Comparison of ENCODE assay signal across 10 cellular contexts in the genomic region with DNA sequence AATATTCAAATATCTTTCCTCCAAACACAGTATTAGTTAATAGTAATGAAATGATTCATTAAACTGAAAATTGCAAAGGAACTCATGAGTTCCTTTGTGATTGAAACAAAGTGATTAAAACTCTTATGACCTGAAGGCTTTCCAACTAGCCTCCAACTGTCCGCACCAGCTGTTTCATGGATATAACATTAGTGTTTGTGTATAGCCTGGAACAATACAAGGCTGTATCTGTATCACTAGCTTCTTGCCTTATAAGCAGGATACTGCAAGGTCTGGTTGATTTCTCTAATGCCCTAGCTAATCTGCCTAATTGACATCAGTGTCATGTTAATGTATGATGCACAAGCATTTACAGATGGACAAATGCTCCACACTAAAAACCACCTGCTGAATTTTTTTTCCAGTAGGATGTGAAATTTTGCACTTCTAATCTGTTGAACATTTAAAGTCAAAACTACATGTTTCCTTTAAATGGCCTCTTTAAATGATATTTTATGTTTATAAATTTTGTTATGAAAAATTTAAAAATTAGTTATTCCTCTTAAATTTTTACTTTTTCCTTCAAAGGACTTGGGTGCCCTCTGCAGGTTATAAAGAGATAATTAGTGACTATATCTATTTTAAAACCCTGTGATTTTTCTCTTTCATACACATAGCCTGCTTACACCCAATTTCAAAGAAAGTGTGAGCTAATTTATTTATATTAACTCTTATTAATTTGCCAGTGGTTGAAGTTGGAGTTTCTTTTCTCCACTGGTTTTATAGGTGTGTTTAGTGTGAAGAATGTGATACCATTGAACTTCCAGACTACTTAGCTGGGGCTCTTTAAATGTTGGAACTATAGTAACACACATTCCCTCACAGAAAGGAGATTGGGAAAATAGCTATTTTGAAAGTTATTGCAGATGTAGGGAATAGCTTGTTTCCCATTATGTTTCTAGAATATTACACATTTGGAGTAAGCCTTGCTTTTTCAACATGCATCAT. TPM values are rescaled to one million over a fixed set of nuclear protein-coding genes. Genes with fewer than 3 reads are reported as not detected.
DNase-seq lines count a peak whose midpoint lies in the region; FAIRE-seq and TF ChIP-seq lines count a peak whose summit lies in the region.
"Had no signal": no experiment of that assay in that cellular context is flagged by ENCODE, and none has a peak within 500 bp of the region (broad histone marks: within the 10 kb centered on the region; RNA-seq: fewer than 3 reads in every experiment).

No MANE protein-coding gene starts in this region.

- H3K36me3 Mint-ChIP-seq in neural progenitor cell (no peaks in the 10 kb centered on the region), Caco-2 (ENCODE audit: insufficient read depth, unreplicated experiment) (peaks cover 5% of the 10 kb centered on the region)

- intact Hi-C loops in Caco-2 (cut with micrococcal nuclease; ENCODE audit: unreplicated experiment), result loop anchor here (1.0 to 10.0 kb wide), 4 partner anchors 77 to 803 kb away; no protein-coding TSS in a partner anchor

- H3K27me3 Mint-ChIP-seq in neural progenitor cell (ENCODE audit: insufficient read depth, low read depth), result no peaks in the 10 kb centered on the region
- H3K27me3 Mint-ChIP-seq in Caco-2 (ENCODE audit: insufficient read depth, unreplicated experiment), result no peaks in the 10 kb centered on the region

- H3K27me3 ChIP-seq in neural progenitor cell, result no peaks in the 10 kb centered on the region
- H3K27me3 ChIP-seq in Caco-2 (replicated peaks; ENCODE audit: control insufficient read depth, insufficient read depth, low read length), result no peaks in the 10 kb centered on the region
- H3K27me3 ChIP-seq: vagina had no signal

- H3K79me2 ChIP-seq in neural progenitor cell (ENCODE audit: low read depth), result no peaks in the 10 kb centered on the region

- H3K27ac Mint-ChIP-seq in neural progenitor cell, result peak overlapping the region; percentile 97
- H3K27ac Mint-ChIP-seq in Caco-2 (ENCODE audit: unreplicated experiment), result no peak overlapping the region

- peaks cover 61% of the 10 kb centered on the region for H3K4me1 Mint-ChIP-seq in neural progenitor cell
- no peaks in the 10 kb centered on the region for H3K4me1 Mint-ChIP-seq in Caco-2 (ENCODE audit: low read depth, unreplicated experiment)

- H3K27ac ChIP-seq in neural progenitor cell, result peak overlapping the region; percentile 99
- H3K27ac ChIP-seq: vagina had no signal

- H3K4me2 ChIP-seq in neural progenitor cell, result peak overlapping the region; percentile 74

- H3K9me3 Mint-ChIP-seq in neural progenitor cell (no peaks in the 10 kb centered on the region), Caco-2 (ENCODE audit: unreplicated experiment) (no peaks in the 10 kb centered on the region)

- no TSS peak for BruUV-seq in Caco-2 (replicated peaks; lab: Mats Ljungman, UMichigan)

- CTCF ChIA-PET in Caco-2 (lab: Charles Lee), result no interaction called here

- FAIRE-seq in GM19239 (lab: Jason Lieb, UNC), result no peak
- FAIRE-seq in H54 (lab: Jason Lieb, UNC), result no peak

- no peak for TF ChIP-seq POLR2A in H54 (IDR thresholded peaks at IDR 0.05; ENCODE audit: low read depth, low read length)

- no peak overlapping the region for H3K4me3 Mint-ChIP-seq in neural progenitor cell
- H3K4me3 Mint-ChIP-seq in Caco-2 (ENCODE audit: unreplicated experiment), result no peak overlapping the region

- H3K9ac ChIP-seq in neural progenitor cell, result no peak overlapping the region

- no peaks in the 10 kb centered on the region for H3K9me3 ChIP-seq in neural progenitor cell (ENCODE audit: low read depth)
- no peaks in the 10 kb centered on the region for H3K9me3 ChIP-seq in Caco-2
- H3K9me3 ChIP-seq: vagina had no signal

- H3F3A ChIP-seq in neural progenitor cell (ENCODE audit: low read depth), result peaks cover 62% of the 10 kb centered on the region

- H3K4me3 ChIP-seq in neural progenitor cell (no peak overlapping the region), Caco-2 (ENCODE audit: low read depth, low read length) (no peak overlapping the region)
- H3K4me3 ChIP-seq: vagina had no signal

- H3K4me1 ChIP-seq in neural progenitor cell (peaks cover 96% of the 10 kb centered on the region), Caco-2 (peaks cover 29% of the 10 kb centered on the region)
- H3K4me1 ChIP-seq: vagina had no signal

- no peaks in the 10 kb centered on the region for H4K20me1 ChIP-seq in neural progenitor cell (ENCODE audit: low read depth)

- H3K36me3 ChIP-seq in neural progenitor cell (no peaks in the 10 kb centered on the region), Caco-2 (ENCODE audit: control insufficient read depth, insufficient read depth, low read length) (no peaks in the 10 kb centered on the region)

- no peak overlapping the region for H2AFZ ChIP-seq in neural progenitor cell (replicated peaks)

- TF ChIP-seq CTCF in neural progenitor cell (IDR thresholded peaks at IDR 0.05) (peak; percentile 52), Caco-2 (IDR thresholded peaks at IDR 0.05; ENCODE audit: insufficient read depth in 1 of 2, low read depth in 1 of 2, low read length in 1 of 2, severe bottlenecking in 1 of 2, unreplicated experiment in 1 of 2) (peak in 1 of 2 experiments; percentile 25)

- DNase-seq in DMS53 (lab: John Stamatoyannopoulos, UW), result peak; percentile 23
- no peak for DNase-seq in DMS53 treated with DMSO at 0.1 percent for 48 hours (lab: John Stamatoyannopoulos, UW; ENCODE audit: unreplicated experiment)
- peak; percentile 100 for DNase-seq in NCI-H82 (lab: John Stamatoyannopoulos, UW)
- DNase-seq in dedifferentiated amniotic fluid mesenchymal stem cell (ENCODE audit: extremely low spot score), result peak; percentile 23
- peak; percentile 22 for DNase-seq in neural progenitor cell (ENCODE audit: low spot score)
- DNase-seq in GM19239 (ENCODE audit: insufficient read length, low spot score), result no peak
- no peak for DNase-seq in Caco-2
- no peak for DNase-seq in H54 (ENCODE audit: insufficient read length, low spot score)
- DNase-seq: stimulated activated CD4-positive, alpha-beta T cell treated with anti-CD3 and anti-CD28 coated beads, Interleukin-2, amount 100 ng/mL, for 24 hours had no signal

- POLR2A ChIA-PET in Caco-2 (lab: Charles Lee), result no interaction called here

RNA-seq across cellular contexts. Expression of a gene that starts 25.4 kb away (rescaled TPM):
- total RNA-seq in neural progenitor cell (ENCODE audit: low replicate concordance) (58.4 and 79.1 TPM in 2 replicates), Caco-2 (2022) (39.4 and 47.8 TPM in 2 replicates)

RNA-seq across cellular contexts. Expression of a gene that starts 25.4 kb away (rescaled TPM):
- total RNA-seq in neural progenitor cell (ENCODE audit: low replicate concordance) (153 and 252 TPM in 2 replicates), Caco-2 (2022) (66.5 and 69.8 TPM in 2 replicates)

Comparison
In these comparisons a context has a peak if more than half of its experiments do, and no peak if none do; other contexts are left out.
1. DNase-seq: peak in DMS53 (single experiment), NCI-H82 (single experiment), dedifferentiated amniotic fluid mesenchymal stem cell (single experiment) and neural progenitor cell (single experiment); none in DMS53 treated with DMSO at 0.1 percent for 48 hours (single experiment), GM19239 (single experiment), Caco-2 (0 of 2) and H54 (single experiment).